In genomic region chr7:146791344-146792300, GRCh38 we compare ENCODE assay signal across 8 cellular contexts.
"Had no signal": no experiment of that assay in that cellular context is flagged by ENCODE, and none has a peak within 500 bp of the region (broad histone marks: within the 10 kb centered on the region; RNA-seq: fewer than 3 reads in every experiment).

No MANE protein-coding gene starts in this region.

- H3K36me3 ChIP-seq: heart left ventricle, tibial artery, uterus had no signal

- H3K9me3 ChIP-seq: uterus had no signal

- DNase-seq: heart left ventricle, kidney glomerular epithelial cell, posterior cingulate gyrus, right cardiac atrium, small intestine, tibial artery, uterus had no signal

- H3K4me3 ChIP-seq: heart left ventricle, tibial artery, uterus had no signal

- H3K4me1 ChIP-seq: heart left ventricle, tibial artery, uterus had no signal

- H3K27me3 ChIP-seq: heart left ventricle, tibial artery, uterus had no signal

- ATAC-seq: activated CD4-positive, CD25-positive, alpha-beta regulatory T cell treated with anti-CD3 and anti-CD28 coated beads, Interleukin-2, amount 50 U/mL, for 24 hours; heart left ventricle; right cardiac atrium had no signal

- H3K27ac ChIP-seq: heart left ventricle, tibial artery, uterus had no signal
